In genomic region chr14:58082491-58083098, GRCh38 we compare ENCODE assay signal across 10 cellular contexts.
DNase-seq lines count a peak whose midpoint lies in the region; ATAC-seq and FAIRE-seq lines count a peak whose summit lies in the region.
"Had no signal": no experiment of that assay in that cellular context is flagged by ENCODE, and none has a peak within 500 bp of the region (broad histone marks: within the 10 kb centered on the region; RNA-seq: fewer than 3 reads in every experiment).

No MANE protein-coding gene starts in this region.

- DNase-seq in AG08396 (ENCODE audit: low spot score) (peak; percentile 73), MG63 (peak; percentile 56), cerebellum (ENCODE audit: low spot score) (peak; percentile 19), lung microvascular endothelial cell (ENCODE audit: low read depth in 2 of 2) (peak; percentile 34 to 88), small intestine (no peak), NCI-H345 treated with DMSO at 0.1 percent for 48 hours (lab: John Stamatoyannopoulos, UW; ENCODE audit: unreplicated experiment) (no peak)
- DNase-seq in stimulated activated CD4-positive, alpha-beta T cell treated with anti-CD3 and anti-CD28 coated beads, Interleukin-12 subunit alpha, Interleukin-12 subunit beta, amount 100 ng/mL, for 4 hours: no peak
- DNase-seq: DMS79 treated with DMSO at 0.1 percent for 48 hours, NCI-H345 had no signal

- H3K36me3 ChIP-seq in MG63 (no peaks in the 10 kb centered on the region), small intestine (ENCODE audit: control insufficient read depth in 2 of 2, insufficient read depth in 2 of 2, low read length in 2 of 2) (no peaks in the 10 kb centered on the region)

- H3K9me3 ChIP-seq in MG63 (no peaks in the 10 kb centered on the region), small intestine (ENCODE audit: control insufficient read depth, low read depth) (no peaks in the 10 kb centered on the region)

- H3K27ac ChIP-seq in small intestine (ENCODE audit: low read depth in 1 of 2, low read length in 1 of 2): no peak overlapping the region

- H3K4me1 ChIP-seq in small intestine (ENCODE audit: control insufficient read depth in 2 of 2, insufficient read depth in 1 of 2, low read depth in 1 of 2, low read length in 1 of 2): no peaks in the 10 kb centered on the region

- ATAC-seq in GM21529 (IDR thresholded peaks at IDR 0.05; ENCODE audit: unreplicated experiment): no peak

- H3K27me3 ChIP-seq in MG63: no peaks in the 10 kb centered on the region
- H3K27me3 ChIP-seq in small intestine (ENCODE audit: control insufficient read depth in 2 of 2, insufficient read depth in 2 of 2, low read length in 2 of 2): no peaks in the 10 kb centered on the region

- FAIRE-seq in small intestine (lab: Jason Lieb, UNC): no peak

- WGBS in small intestine, 3 donors: 30 to 48% (median 44%) methylated on average over 1 of the region's 1 CpG

- H3K4me3 ChIP-seq in MG63: no peak overlapping the region
- no peak overlapping the region for H3K4me3 ChIP-seq in small intestine (ENCODE audit: low read depth in 1 of 2, low read length in 2 of 2)

Comparison
In these comparisons a context has a peak if more than half of its experiments do, and no peak if none do; other contexts are left out.
1. DNase-seq: peak in AG08396 (single experiment), MG63 (single experiment), cerebellum (single experiment) and lung microvascular endothelial cell (2 of 2); none in small intestine (single experiment), NCI-H345 treated with DMSO at 0.1 percent for 48 hours (single experiment) and stimulated activated CD4-positive, alpha-beta T cell treated with anti-CD3 and anti-CD28 coated beads, Interleukin-12 subunit alpha, Interleukin-12 subunit beta, amount 100 ng/mL, for 4 hours (single experiment).